2 cellular contexts compared by ENCODE assay signal in genomic region chr18:28163201-28163778, GRCh38.
TF ChIP-seq lines count a peak whose summit lies in the region.

No MANE protein-coding gene starts in this region.

TF ChIP-seq in endothelial cell of umbilical vein, 7 proteins besides CTCF, POLR2A, EP300 and RAD21:
- TF ChIP-seq GATA2 (IDR thresholded peaks at IDR 0.05; ENCODE audit: insufficient read depth, insufficient read length, low read depth, low read length) (no peak), FOS (IDR thresholded peaks at IDR 0.05; ENCODE audit: borderline replicate concordance, insufficient read depth, low read length) (no peak), MYC (IDR thresholded peaks at IDR 0.05; ENCODE audit: low read depth, low read length) (no peak), EZH2 (IDR thresholded peaks at IDR 0.05; ENCODE audit: borderline replicate concordance, low read depth, low read length, severe bottlenecking) (no peak), JUN (IDR thresholded peaks at IDR 0.05; ENCODE audit: borderline replicate concordance, insufficient read depth, insufficient read length, low read depth) (no peak), MAX (IDR thresholded peaks at IDR 0.05; ENCODE audit: insufficient read depth, insufficient read length) (no peak)

TF ChIP-seq in HEK293T, 16 proteins besides CTCF, POLR2A, EP300 and RAD21:
- no peak for TF ChIP-seq FOXA1 (IDR thresholded peaks at IDR 0.05)
- TF ChIP-seq NFRKB (IDR thresholded peaks at IDR 0.05), result no peak
- no peak for TF ChIP-seq ELF4 (IDR thresholded peaks at IDR 0.05)
- no peak for TF ChIP-seq FOXM1 (IDR thresholded peaks at IDR 0.05; ENCODE audit: borderline replicate concordance)
- TF ChIP-seq ARNT (IDR thresholded peaks at IDR 0.05), result no peak
- no peak for TF ChIP-seq SUZ12 (IDR thresholded peaks at IDR 0.05)
- no peak for TF ChIP-seq ZNF384 (IDR thresholded peaks at IDR 0.05)
- no peak for TF ChIP-seq HDGF (IDR thresholded peaks at IDR 0.05; ENCODE audit: borderline replicate concordance)
- TF ChIP-seq BHLHE40 (IDR thresholded peaks at IDR 0.05; ENCODE audit: borderline replicate concordance), result no peak
- TF ChIP-seq CTBP1 (IDR thresholded peaks at IDR 0.05; ENCODE audit: borderline replicate concordance), result no peak
- TF ChIP-seq FOXK2 (IDR thresholded peaks at IDR 0.05), result no peak
- no peak for TF ChIP-seq LEF1 (IDR thresholded peaks at IDR 0.05; ENCODE audit: borderline replicate concordance)
- TF ChIP-seq, protein P1, sequence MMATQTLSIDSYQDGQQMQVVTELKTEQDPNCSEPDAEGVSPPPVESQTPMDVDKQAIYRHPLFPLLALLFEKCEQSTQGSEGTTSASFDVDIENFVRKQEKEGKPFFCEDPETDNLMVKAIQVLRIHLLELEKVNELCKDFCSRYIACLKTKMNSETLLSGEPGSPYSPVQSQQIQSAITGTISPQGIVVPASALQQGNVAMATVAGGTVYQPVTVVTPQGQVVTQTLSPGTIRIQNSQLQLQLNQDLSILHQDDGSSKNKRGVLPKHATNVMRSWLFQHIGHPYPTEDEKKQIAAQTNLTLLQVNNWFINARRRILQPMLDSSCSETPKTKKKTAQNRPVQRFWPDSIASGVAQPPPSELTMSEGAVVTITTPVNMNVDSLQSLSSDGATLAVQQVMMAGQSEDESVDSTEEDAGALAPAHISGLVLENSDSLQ (IDR thresholded peaks at IDR 0.05), result no peak
- no peak for TF ChIP-seq TARDBP (IDR thresholded peaks at IDR 0.05)
- no peak for TF ChIP-seq L3MBTL2 (conservative IDR thresholded peaks at IDR 0.05)
- TF ChIP-seq SP1 (IDR thresholded peaks at IDR 0.05), result no peak
